Comparison of ENCODE assay signal across 7 cellular contexts in genomic region chr17:42843358-42843934, GRCh38. TPM values are rescaled to one million over a fixed set of nuclear protein-coding genes. Genes with fewer than 3 reads are reported as not detected.
DNase-seq lines count a peak whose midpoint lies in the region; ATAC-seq and TF ChIP-seq lines count a peak whose summit lies in the region.

No MANE protein-coding gene starts in this region.

- H3K4me1 ChIP-seq in Loucy (ENCODE audit: insufficient read depth, low read length, poor library complexity, severe bottlenecking) (no peaks in the 10 kb centered on the region), SJCRH30 (no peaks in the 10 kb centered on the region), neutrophil (ENCODE audit: control insufficient read depth in 1 of 2, insufficient read depth in 1 of 2, low read depth in 1 of 2, low read length in 1 of 2) (peaks cover 68% of the 10 kb centered on the region in 2 experiments)

- peaks cover 64% of the 10 kb centered on the region; the same call in 1 of the 2 replicates for H3K36me3 ChIP-seq in Loucy (ENCODE audit: insufficient read depth, low read length)
- peaks cover 36% of the 10 kb centered on the region for H3K36me3 ChIP-seq in SJCRH30
- H3K36me3 ChIP-seq in neutrophil = peaks cover 74% of the 10 kb centered on the region

- ATAC-seq in GM18868 (IDR thresholded peaks at IDR 0.05; ENCODE audit: unreplicated experiment) = no peak

- no peaks in the 10 kb centered on the region for H4K20me1 ChIP-seq in Loucy (ENCODE audit: insufficient read depth, low read length, poor library complexity, severe bottlenecking)

- no peak overlapping the region for H3K4me2 ChIP-seq in Loucy (ENCODE audit: low read depth, low read length, poor library complexity, severe bottlenecking)

- H3K4me3 ChIP-seq in Loucy (ENCODE audit: low read length, poor library complexity, severe bottlenecking) = no peak overlapping the region
- no peak overlapping the region for H3K4me3 ChIP-seq in SJCRH30
- no peak overlapping the region for H3K4me3 ChIP-seq in neutrophil (ENCODE audit: low read depth in 1 of 2, low read length in 1 of 2)

- H3K27ac ChIP-seq in SJCRH30 (no peak overlapping the region), neutrophil (peak overlapping the region; percentile 94)

- H3K9ac ChIP-seq in Loucy (ENCODE audit: low read depth, low read length, poor library complexity, severe bottlenecking) = no peak overlapping the region

- TF ChIP-seq CTCF in Loucy (conservative IDR thresholded peaks at IDR 0.05; ENCODE audit: low read length) = peak; percentile 81
- TF ChIP-seq CTCF in neutrophil (IDR thresholded peaks at IDR 0.05) = peak; percentile 73

- H2AFZ ChIP-seq in Loucy (ENCODE audit: low read length) = no peak overlapping the region

- no peaks in the 10 kb centered on the region; the same call in 1 of the 2 replicates for H3K79me2 ChIP-seq in Loucy (ENCODE audit: insufficient read depth, low read length)

- DNase-seq in ELR (ENCODE audit: low read depth) (peak; percentile 78), SJCRH30 (peak; percentile 28 to 71), fibroblast of peridontal ligament (ENCODE audit: extremely low read depth) (peak; percentile 86)
- no peak for DNase-seq in activated T-cell treated with anti-CD3 and anti-CD28 coated beads, Interleukin-2, amount 50 U/mL, for 1 hour

- no peaks in the 10 kb centered on the region for H3K27me3 ChIP-seq in Loucy (ENCODE audit: insufficient read depth, low read length, poor library complexity, severe bottlenecking)
- H3K27me3 ChIP-seq in SJCRH30 = no peaks in the 10 kb centered on the region
- H3K27me3 ChIP-seq in neutrophil = no peaks in the 10 kb centered on the region

- H3K9me3 ChIP-seq in Loucy (ENCODE audit: insufficient read depth, low read depth, low read length) (no peaks in the 10 kb centered on the region), SJCRH30 (replicated peaks) (no peaks in the 10 kb centered on the region), neutrophil (no peaks in the 10 kb centered on the region)

- H3F3A ChIP-seq in Loucy (ENCODE audit: low read depth) = no peaks in the 10 kb centered on the region

- H3K9me2 ChIP-seq in Loucy (replicated peaks; ENCODE audit: low read depth, low read length) = no peaks in the 10 kb centered on the region

RNA-seq across cellular contexts. Expression of gene AOC2, which starts 0.9 kb away (rescaled TPM):
- 0.86 and 1.1 TPM in 2 replicates for total RNA-seq in SJCRH30 (2014; rRNA removed; shearing (Covaris generic))

RNA-seq across cellular contexts. Expression of gene AOC3, which starts 7.6 kb away (rescaled TPM):
- total RNA-seq in SJCRH30 (2014; rRNA removed; shearing (Covaris generic)) = 0.30 and 0.34 TPM in 2 replicates

RNA-seq across cellular contexts. Expression of gene PSME3, which starts 10.2 kb away (rescaled TPM):
- 142 and 145 TPM in 2 replicates for total RNA-seq in SJCRH30 (2014; rRNA removed; shearing (Covaris generic))

RNA-seq across cellular contexts. Expression of gene BECN1, which starts 19.4 kb away (rescaled TPM):
- 62.1 and 62.9 TPM in 2 replicates for total RNA-seq in SJCRH30 (2014; rRNA removed; shearing (Covaris generic))

RNA-seq across cellular contexts. Expression of gene CNTD1, which starts 44.8 kb away (rescaled TPM):
- 0.10 TPM in 2 replicates for total RNA-seq in SJCRH30 (2014; rRNA removed; shearing (Covaris generic))
